In genomic region chr14:91357731-91358319, GRCh38 we compare ENCODE assay signal across 27 cellular contexts. TPM values are rescaled to one million over a fixed set of nuclear protein-coding genes. Genes with fewer than 3 reads are reported as not detected.
DNase-seq lines count a peak whose midpoint lies in the region; ATAC-seq and TF ChIP-seq lines count a peak whose summit lies in the region.
"Had no signal": no experiment of that assay in that cellular context is flagged by ENCODE, and none has a peak within 500 bp of the region (broad histone marks: within the 10 kb centered on the region; RNA-seq: fewer than 3 reads in every experiment).

No MANE protein-coding gene starts in this region.

- CTCF ChIA-PET in activated CD8-positive, alpha-beta memory T cell treated with anti-CD3 and anti-CD28 coated beads, Interleukin-2, amount 10 ng/mL, durations not matched to agents 7 days and 5 days (lab: Charles Lee) = interaction anchor here (1.0 to 10.7 kb wide), 3 partner anchors 14 to 53 kb away, joined by 3 to 238 read pairs (median 5); no protein-coding TSS in a partner anchor

- peak overlapping the region; percentile 29 for H3K27ac Mint-ChIP-seq in activated CD8-positive, alpha-beta memory T cell treated with anti-CD3 and anti-CD28 coated beads, Interleukin-2, amount 10 ng/mL, durations not matched to agents 7 days and 5 days
- H3K27ac Mint-ChIP-seq in activated naive CD8-positive, alpha-beta T cell treated with anti-CD3 and anti-CD28 coated beads, Interleukin-2, amount 50 U/mL, for 24 hours = peak overlapping the region; percentile 27

- TF ChIP-seq CTCF in MM.1S (IDR thresholded peaks at IDR 0.05; ENCODE audit: low read length) (no peak), spleen (IDR thresholded peaks at IDR 0.05 in 8 of 11, conservative IDR thresholded peaks at IDR 0.05 in 3 of 11) (no peak)

- intact Hi-C loops in spleen (cut with DNase I; ENCODE audit: low total_unique reads) = no loop called here

- no peaks in the 10 kb centered on the region for H4K20me1 ChIP-seq in MM.1S (ENCODE audit: insufficient read depth, low read length)

- peaks cover 52% of the 10 kb centered on the region for H3F3A ChIP-seq in MM.1S (ENCODE audit: insufficient read depth, low read length)

- peaks cover 81% of the 10 kb centered on the region for H3K4me1 Mint-ChIP-seq in activated CD8-positive, alpha-beta memory T cell treated with anti-CD3 and anti-CD28 coated beads, Interleukin-2, amount 10 ng/mL, durations not matched to agents 7 days and 5 days
- H3K4me1 Mint-ChIP-seq in activated naive CD8-positive, alpha-beta T cell treated with anti-CD3 and anti-CD28 coated beads, Interleukin-2, amount 50 U/mL, for 24 hours = peaks cover 91% of the 10 kb centered on the region

- no peaks in the 10 kb centered on the region for H3K9me3 ChIP-seq in MM.1S (replicated peaks; ENCODE audit: insufficient read depth, low read length)
- no peaks in the 10 kb centered on the region for H3K9me3 ChIP-seq in spleen
- H3K9me3 ChIP-seq in effector memory CD4-positive, alpha-beta T cell (ENCODE audit: control insufficient read depth, low read length) = no peaks in the 10 kb centered on the region
- H3K9me3 ChIP-seq: ascending aorta, esophagus muscularis mucosa, gastrocnemius medialis, pancreas, right lobe of liver, uterus had no signal

- no peaks in the 10 kb centered on the region for H3K9me3 Mint-ChIP-seq in activated CD8-positive, alpha-beta memory T cell treated with anti-CD3 and anti-CD28 coated beads, Interleukin-2, amount 10 ng/mL, durations not matched to agents 7 days and 5 days (ENCODE audit: low read depth)
- no peaks in the 10 kb centered on the region for H3K9me3 Mint-ChIP-seq in activated naive CD8-positive, alpha-beta T cell treated with anti-CD3 and anti-CD28 coated beads, Interleukin-2, amount 50 U/mL, for 24 hours

- DNase-seq in activated CD8-positive, alpha-beta memory T cell treated with anti-CD3 and anti-CD28 coated beads, Interleukin-2, amount 10 ng/mL, durations not matched to agents 7 days and 5 days = no peak
- DNase-seq in activated CD8-positive, alpha-beta memory T cell treated with anti-CD3 and anti-CD28 coated beads, Interleukin-2, amount 50 U/mL, for 4 hours = no peak
- DNase-seq in MM.1S (no peak), spleen (peak; percentile 62), ACHN (no peak)
- DNase-seq in activated naive CD8-positive, alpha-beta T cell treated with anti-CD3 and anti-CD28 coated beads, Interleukin-2, amount 50 U/mL, for 24 hours = no peak
- DNase-seq in effector memory CD4-positive, alpha-beta T cell = no peak
- DNase-seq: activated CD4-positive, alpha-beta T cell treated with anti-CD3 and anti-CD28 coated beads for 48 hours; central memory CD4-positive, alpha-beta T cell; effector CD4-positive, alpha-beta T cell; gastrocnemius medialis; GM23248; kidney glomerular epithelial cell; mammary epithelial cell; MV-4-11; NCI-H1930; NCI-H226; NCI-H82; pancreas; uterus had no signal

- in situ Hi-C loops in ACHN (cut with HindIII; ENCODE audit: low pct_ligation_motif_present, low pct_unique_long_range_greater_than_20kb, low sequenced_read_pairs) = no loop called here

- ATAC-seq in activated CD8-positive, alpha-beta memory T cell treated with anti-CD3 and anti-CD28 coated beads, Interleukin-2, amount 10 ng/mL, durations not matched to agents 7 days and 5 days = no peak
- ATAC-seq in activated naive CD8-positive, alpha-beta T cell treated with anti-CD3 and anti-CD28 coated beads, Interleukin-2, amount 50 U/mL, for 24 hours = no peak
- no peak for ATAC-seq in HG02840 (IDR thresholded peaks at IDR 0.05; ENCODE audit: low FRiP score, unreplicated experiment)
- ATAC-seq: gastrocnemius medialis, GM12878, K562, pancreas, right lobe of liver had no signal

- H3K27me3 Mint-ChIP-seq in activated CD8-positive, alpha-beta memory T cell treated with anti-CD3 and anti-CD28 coated beads, Interleukin-2, amount 10 ng/mL, durations not matched to agents 7 days and 5 days = no peaks in the 10 kb centered on the region
- no peaks in the 10 kb centered on the region for H3K27me3 Mint-ChIP-seq in activated naive CD8-positive, alpha-beta T cell treated with anti-CD3 and anti-CD28 coated beads, Interleukin-2, amount 50 U/mL, for 24 hours

- H2AFZ ChIP-seq in MM.1S (ENCODE audit: low read length) = no peak overlapping the region
- H2AFZ ChIP-seq: GM23248 had no signal

- H3K27ac ChIP-seq in MM.1S (ENCODE audit: low read length) = peak overlapping the region; percentile 99; the same call in 1 of the 2 replicates
- H3K27ac ChIP-seq in spleen = peak overlapping the region in 1 of 8 donors; percentile 4
- no peak overlapping the region for H3K27ac ChIP-seq in effector memory CD4-positive, alpha-beta T cell (ENCODE audit: insufficient read depth, low read length, poor library complexity, severe bottlenecking)
- H3K27ac ChIP-seq: ascending aorta, C4-2B, esophagus muscularis mucosa, gastrocnemius medialis, GM23248, pancreas, right lobe of liver, uterus had no signal

- H3K36me3 ChIP-seq in MM.1S (replicated peaks; ENCODE audit: insufficient read depth, low read length) (no peaks in the 10 kb centered on the region), spleen (peaks cover 0 to 69% (median 14%) of the 10 kb centered on the region in 6 donors)
- H3K36me3 ChIP-seq in effector memory CD4-positive, alpha-beta T cell (ENCODE audit: control insufficient read depth, insufficient read depth, low read length) = peaks cover 38% of the 10 kb centered on the region
- H3K36me3 ChIP-seq: ascending aorta, esophagus muscularis mucosa, gastrocnemius medialis, pancreas, right lobe of liver, uterus had no signal

- no peaks in the 10 kb centered on the region for H3K9me2 ChIP-seq in MM.1S (replicated peaks; ENCODE audit: insufficient read depth, low read length)

- H3K9ac ChIP-seq in MM.1S (ENCODE audit: low read length) = no peak overlapping the region
- H3K9ac ChIP-seq: GM23248 had no signal

- peaks cover 100% of the 10 kb centered on the region for H3K79me2 ChIP-seq in MM.1S (ENCODE audit: low read length)

- no peak overlapping the region for H3K4me3 Mint-ChIP-seq in activated CD8-positive, alpha-beta memory T cell treated with anti-CD3 and anti-CD28 coated beads, Interleukin-2, amount 10 ng/mL, durations not matched to agents 7 days and 5 days
- H3K4me3 Mint-ChIP-seq in activated naive CD8-positive, alpha-beta T cell treated with anti-CD3 and anti-CD28 coated beads, Interleukin-2, amount 50 U/mL, for 24 hours = no peak overlapping the region

- H3K27me3 ChIP-seq in MM.1S (replicated peaks; ENCODE audit: insufficient read depth, low read length) = no peaks in the 10 kb centered on the region
- no peaks in the 10 kb centered on the region for H3K27me3 ChIP-seq in spleen (replicated peaks in 1 of 7)
- H3K27me3 ChIP-seq in effector memory CD4-positive, alpha-beta T cell (replicated peaks; ENCODE audit: control insufficient read depth, insufficient read depth, low read length, poor library complexity, severe bottlenecking) = no peaks in the 10 kb centered on the region
- H3K27me3 ChIP-seq: ascending aorta, esophagus muscularis mucosa, gastrocnemius medialis, pancreas, right lobe of liver, uterus had no signal

- H3K36me3 Mint-ChIP-seq in activated CD8-positive, alpha-beta memory T cell treated with anti-CD3 and anti-CD28 coated beads, Interleukin-2, amount 10 ng/mL, durations not matched to agents 7 days and 5 days = peaks cover 39% of the 10 kb centered on the region
- peaks cover 17% of the 10 kb centered on the region for H3K36me3 Mint-ChIP-seq in activated naive CD8-positive, alpha-beta T cell treated with anti-CD3 and anti-CD28 coated beads, Interleukin-2, amount 50 U/mL, for 24 hours (ENCODE audit: low read depth)

- no peak for TF ChIP-seq POLR2A in spleen (IDR thresholded peaks at IDR 0.05)

- H3K4me3 ChIP-seq in MM.1S (ENCODE audit: low read length) (no peak overlapping the region), spleen (no peak overlapping the region)
- no peak overlapping the region for H3K4me3 ChIP-seq in effector memory CD4-positive, alpha-beta T cell (ENCODE audit: insufficient read depth, low read depth, low read length, poor library complexity, severe bottlenecking)
- H3K4me3 ChIP-seq: ascending aorta, esophagus muscularis mucosa, gastrocnemius medialis, GM23248, K562, pancreas, right lobe of liver, uterus had no signal

- H3K4me1 ChIP-seq in MM.1S (ENCODE audit: low read length) (peaks cover 59% of the 10 kb centered on the region), spleen (peaks cover 16 to 100% (median 75%) of the 10 kb centered on the region in 6 donors)
- peaks cover 49% of the 10 kb centered on the region for H3K4me1 ChIP-seq in effector memory CD4-positive, alpha-beta T cell (ENCODE audit: control insufficient read depth, insufficient read depth, low read length, poor library complexity, severe bottlenecking)
- H3K4me1 ChIP-seq: ascending aorta, uterus had no signal

- H3K4me2 ChIP-seq in MM.1S (ENCODE audit: low read depth, low read length) = no peak overlapping the region

- WGBS in spleen, 5 donors = 86 to 96% (median 91%) methylated on average over 16 to 17 of the region's 17 CpGs

RNA-seq across cellular contexts. Expression of gene CCDC88C, which starts 59.8 kb away (rescaled TPM):
- total RNA-seq in activated CD8-positive, alpha-beta memory T cell treated with anti-CD3 and anti-CD28 coated beads, Interleukin-2, amount 10 ng/mL, durations not matched to agents 7 days and 5 days = 100 to 1,000 TPM; 151 to 214 TPM
- total RNA-seq in spleen = 100 to 1,000 TPM in 6 of 7 donors, 10 to 100 TPM in 1; 96.4 to 136 (median 107) TPM
- polyA plus RNA-seq in spleen = 10 to 100 TPM; 23.2 to 38.4 (median 29.8) TPM
- total RNA-seq: GM23248 had no signal
- polyA plus RNA-seq: GM23248 had no signal
